In the genomic region with DNA sequence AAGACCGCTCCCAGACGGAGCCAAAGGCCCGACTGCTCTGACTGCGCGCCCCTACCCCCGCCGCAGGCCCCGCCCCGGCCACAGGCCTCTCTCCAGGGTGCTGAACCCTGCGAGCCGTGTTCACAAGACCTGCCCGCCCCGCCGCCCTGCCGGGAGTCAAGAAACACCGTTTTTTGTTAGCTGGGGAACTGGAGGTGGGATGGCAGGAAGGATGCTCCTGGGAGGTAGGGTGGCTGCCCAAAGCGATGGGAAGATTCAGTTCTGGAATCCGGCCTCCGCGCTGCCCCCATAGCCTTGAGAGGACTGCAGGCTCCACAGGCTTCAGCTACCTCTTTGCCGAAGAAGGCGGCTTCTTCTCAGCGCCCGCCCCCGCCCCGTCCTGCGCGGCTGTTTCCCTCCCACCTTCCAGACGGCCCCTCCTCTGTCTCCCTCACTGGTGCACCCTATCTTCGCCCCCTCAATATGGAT, we compare ENCODE assay signal across 8 cellular contexts. TPM values are rescaled to one million over a fixed set of nuclear protein-coding genes. Genes with fewer than 3 reads are reported as not detected.
A peak's percentile ranks its signal among the peaks of the same experiment; 100 is the strongest.
DNase-seq lines count a peak whose midpoint lies in the region; ATAC-seq and TF ChIP-seq lines count a peak whose summit lies in the region.

No MANE protein-coding gene starts in this region.

- no peaks in the 10 kb centered on the region for H3K9me3 ChIP-seq in CD8-positive, alpha-beta memory T cell (ENCODE audit: low read length)
- H3K9me3 ChIP-seq in ovary = no peaks in the 10 kb centered on the region

- TF ChIP-seq POLR2A in erythroblast (IDR thresholded peaks at IDR 0.05; ENCODE audit: low read length) (no peak), ovary (IDR thresholded peaks at IDR 0.05) (no peak)

- no peaks in the 10 kb centered on the region for H3K36me3 ChIP-seq in CD8-positive, alpha-beta memory T cell (ENCODE audit: insufficient read depth, low read length)
- H3K36me3 ChIP-seq in ovary = no peaks in the 10 kb centered on the region

- CTCF ChIA-PET in CD8-positive, alpha-beta memory T cell (lab: Charles Lee) = interaction anchor here (1.6 kb wide), 2 partner anchors 9 to 48 kb away, joined by 3 to 5 read pairs; no protein-coding TSS in a partner anchor

- 0 to 3% (median 2%) methylated on average over 28 to 30 of the region's 30 CpGs for WGBS in ovary, 3 donors

- H3K4me1 Mint-ChIP-seq in CD8-positive, alpha-beta memory T cell = peaks cover 0 to 17% (median 13%) of the 10 kb centered on the region in 3 donors

- intact Hi-C loops in ovary (cut with DNase I) = no loop called here

- no peak for ATAC-seq in HG02884 (IDR thresholded peaks at IDR 0.05; ENCODE audit: unreplicated experiment)
- no peak for ATAC-seq in GM18511 (IDR thresholded peaks at IDR 0.05; ENCODE audit: unreplicated experiment)

- TF ChIP-seq EP300 in ovary (IDR thresholded peaks at IDR 0.05) = no peak

- DNase-seq in CD8-positive, alpha-beta memory T cell = peak; percentile 28 to 78 (median 48)
- DNase-seq in LHCN-M2 (ENCODE audit: low read depth) (peak; percentile 12), erythroblast (lab: John Stamatoyannopoulos, UW) (peak; percentile 50 to 54), ovary (peak; percentile 54 to 85 (median 74)), foreskin melanocyte (no peak)
- peak in 2 of 3 experiments; percentile 25 to 43 for DNase-seq in activated CD8-positive, alpha-beta memory T cell treated with anti-CD3 and anti-CD28 coated beads for 48 hours (ENCODE audit: low read depth in 2 of 3, low spot score in 2 of 3)

- no peak for TF ChIP-seq CTCF in ovary (IDR thresholded peaks at IDR 0.05)

- H3K27ac ChIP-seq in CD8-positive, alpha-beta memory T cell (ENCODE audit: low read depth, low read length) = no peak overlapping the region
- H3K27ac ChIP-seq in ovary = no peak overlapping the region

- H3K4me3 ChIP-seq in CD8-positive, alpha-beta memory T cell (ENCODE audit: low read length) = no peak overlapping the region
- no peak overlapping the region for H3K4me3 ChIP-seq in ovary

- peaks cover 43 to 50% of the 10 kb centered on the region in 2 donors for H3K27me3 Mint-ChIP-seq in CD8-positive, alpha-beta memory T cell

- no peaks in the 10 kb centered on the region for H3K4me1 ChIP-seq in CD8-positive, alpha-beta memory T cell (ENCODE audit: insufficient read depth, low read length)
- peaks cover 2% of the 10 kb centered on the region for H3K4me1 ChIP-seq in ovary (ENCODE audit: insufficient read depth)

- no peaks in the 10 kb centered on the region for H3K9me3 Mint-ChIP-seq in CD8-positive, alpha-beta memory T cell

- no peak overlapping the region for H3K4me3 Mint-ChIP-seq in CD8-positive, alpha-beta memory T cell

- H3K36me3 Mint-ChIP-seq in CD8-positive, alpha-beta memory T cell = no peaks in the 10 kb centered on the region

- POLR2A ChIA-PET in CD8-positive, alpha-beta memory T cell (lab: Charles Lee) = no interaction called here

- H3K27me3 ChIP-seq in CD8-positive, alpha-beta memory T cell (ENCODE audit: insufficient read depth, low read length, poor library complexity, severe bottlenecking) = peaks cover 30% of the 10 kb centered on the region
- no peaks in the 10 kb centered on the region for H3K27me3 ChIP-seq in ovary

- peak overlapping the region in 1 of 8 donors; percentile 63 for H3K27ac Mint-ChIP-seq in CD8-positive, alpha-beta memory T cell

RNA-seq across cellular contexts. Expression of a gene that starts 2.7 kb away (rescaled TPM):
- total RNA-seq in CD8-positive, alpha-beta memory T cell = under 1 TPM; 0.55 to 0.66 TPM
- 0.08 TPM for polyA plus RNA-seq in CD8-positive, alpha-beta memory T cell
- 0.06 TPM in 1 of 2 replicates, not detected in the other for total RNA-seq in LHCN-M2 (2014; rRNA removed)
- polyA plus RNA-seq in LHCN-M2 (2012) = 0.13 TPM
- total RNA-seq in ovary = 10 to 100 TPM in 6 of 7 donors, 1 to 10 TPM in 1; 8.3 to 28.8 (median 11.4) TPM
- polyA plus RNA-seq in ovary = 10 to 100 TPM; 17.6 to 44.0 TPM
